Comparison of ENCODE assay signal across 15 cellular contexts in the genomic region with DNA sequence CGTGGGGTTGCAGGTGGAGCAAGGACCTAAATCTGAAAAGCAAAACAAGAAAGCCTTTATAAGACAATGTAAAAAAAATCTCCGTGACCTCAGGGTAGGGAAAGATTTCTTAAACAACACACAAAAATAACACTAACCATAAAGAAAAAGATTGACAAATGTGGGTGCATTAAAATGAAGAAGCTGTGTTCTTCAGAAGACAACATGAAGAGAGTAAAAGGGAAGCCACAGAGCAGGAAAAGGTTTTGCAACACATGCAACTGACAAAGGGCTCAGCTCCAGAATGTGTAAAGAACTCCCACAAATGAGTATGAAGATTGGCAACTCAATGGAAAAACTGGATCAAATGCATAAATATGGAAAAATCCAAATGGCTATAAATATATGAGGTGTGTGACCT.
DNase-seq lines count a peak whose midpoint lies in the region; ATAC-seq and TF ChIP-seq lines count a peak whose summit lies in the region.
"Had no signal": no experiment of that assay in that cellular context is flagged by ENCODE, and none has a peak within 500 bp of the region (broad histone marks: within the 10 kb centered on the region; RNA-seq: fewer than 3 reads in every experiment).

No MANE protein-coding gene starts in this region.

- H3K4me3 ChIP-seq in cardiac fibroblast (replicated peaks in 1 of 2; ENCODE audit: low read depth in 2 of 2, low read length in 2 of 2): no peak overlapping the region
- H3K4me3 ChIP-seq: psoas muscle had no signal

- no peaks in the 10 kb centered on the region for H3K9me3 Mint-ChIP-seq in activated CD4-positive, alpha-beta T cell treated with anti-CD3 and anti-CD28 coated beads, Interleukin-2, amount 10 ng/mL, durations not matched to agents 24 days and 14 days
- H3K9me3 Mint-ChIP-seq: activated B cell treated with CpG ODN at 0.5 μM for 24 hours, nephron progenitor cell had no signal

- no peak for ATAC-seq in GM21528 (IDR thresholded peaks at IDR 0.05; ENCODE audit: low FRiP score, unreplicated experiment)
- ATAC-seq: psoas muscle had no signal

- intact Hi-C loops in activated CD4-positive, alpha-beta T cell treated with anti-CD3 and anti-CD28 coated beads, Interleukin-2, amount 10 ng/mL, durations not matched to agents 24 days and 14 days (cut with micrococcal nuclease): loop anchor here (1.0 kb wide), 4 partner anchors 20 to 175 kb away; partner anchors contain the start of genes EPHB3 and VPS8

- H3K36me3 Mint-ChIP-seq in activated CD4-positive, alpha-beta T cell treated with anti-CD3 and anti-CD28 coated beads, Interleukin-2, amount 10 ng/mL, durations not matched to agents 24 days and 14 days (ENCODE audit: low read depth): no peaks in the 10 kb centered on the region

- H3K27me3 Mint-ChIP-seq in activated CD4-positive, alpha-beta T cell treated with anti-CD3 and anti-CD28 coated beads, Interleukin-2, amount 10 ng/mL, durations not matched to agents 24 days and 14 days: peaks cover 2% of the 10 kb centered on the region

- H3K27ac Mint-ChIP-seq in activated CD4-positive, alpha-beta T cell treated with anti-CD3 and anti-CD28 coated beads, Interleukin-2, amount 10 ng/mL, durations not matched to agents 24 days and 14 days: no peak overlapping the region
- H3K27ac Mint-ChIP-seq: activated B cell treated with CpG ODN at 0.5 μM for 24 hours, nephron progenitor cell had no signal

- peaks cover 5% of the 10 kb centered on the region for H3K4me1 Mint-ChIP-seq in activated CD4-positive, alpha-beta T cell treated with anti-CD3 and anti-CD28 coated beads, Interleukin-2, amount 10 ng/mL, durations not matched to agents 24 days and 14 days
- H3K4me1 Mint-ChIP-seq: activated B cell treated with CpG ODN at 0.5 μM for 24 hours had no signal

- peak; percentile 63 for DNase-seq in activated CD4-positive, alpha-beta T cell treated with anti-CD3 and anti-CD28 coated beads, Interleukin-2, amount 10 ng/mL, durations not matched to agents 24 days and 14 days
- DNase-seq in activated CD4-positive, alpha-beta T cell treated with anti-CD3 and anti-CD28 coated beads, Interleukin-2, amount 50 U/mL, for 4 hours: no peak
- DNase-seq in NOMO-1 (lab: John Stamatoyannopoulos, UW; ENCODE audit: unreplicated experiment in 2 of 2) (peak; percentile 84 to 98), cardiac fibroblast (ENCODE audit: low read depth in 2 of 2) (peak; percentile 7 to 45), putamen (ENCODE audit: low spot score) (peak; percentile 10), NCI-H69 (lab: John Stamatoyannopoulos, UW) (no peak), hepatic stellate cell (ENCODE audit: low spot score) (no peak)
- DNase-seq: activated B cell treated with CpG ODN at 0.5 μM for 24 hours; activated effector memory CD4-positive, alpha-beta T cell treated with Interleukin-2 at 50 U/mL for 16 hours; mesendoderm; NCI-H1694 treated with DMSO at 0.1 percent for 48 hours; NCI-H2227 treated with DMSO at 0.1 percent for 48 hours; nephron progenitor cell had no signal

- no peak overlapping the region for H3K4me3 Mint-ChIP-seq in activated CD4-positive, alpha-beta T cell treated with anti-CD3 and anti-CD28 coated beads, Interleukin-2, amount 10 ng/mL, durations not matched to agents 24 days and 14 days
- H3K4me3 Mint-ChIP-seq: activated B cell treated with CpG ODN at 0.5 μM for 24 hours, nephron progenitor cell had no signal

- no peak for TF ChIP-seq CTCF in cardiac fibroblast (IDR thresholded peaks at IDR 0.05; ENCODE audit: low read depth, low read length)

Comparison
In these comparisons a context has a peak if more than half of its experiments do, and no peak if none do; other contexts are left out.
1. DNase-seq: peak in activated CD4-positive, alpha-beta T cell treated with anti-CD3 and anti-CD28 coated beads, Interleukin-2, amount 10 ng/mL, durations not matched to agents 24 days and 14 days (single experiment), NOMO-1 (2 of 2), cardiac fibroblast (2 of 2) and putamen (single experiment); none in activated CD4-positive, alpha-beta T cell treated with anti-CD3 and anti-CD28 coated beads, Interleukin-2, amount 50 U/mL, for 4 hours (0 of 2), NCI-H69 (single experiment) and hepatic stellate cell (single experiment).